In the genomic region with DNA sequence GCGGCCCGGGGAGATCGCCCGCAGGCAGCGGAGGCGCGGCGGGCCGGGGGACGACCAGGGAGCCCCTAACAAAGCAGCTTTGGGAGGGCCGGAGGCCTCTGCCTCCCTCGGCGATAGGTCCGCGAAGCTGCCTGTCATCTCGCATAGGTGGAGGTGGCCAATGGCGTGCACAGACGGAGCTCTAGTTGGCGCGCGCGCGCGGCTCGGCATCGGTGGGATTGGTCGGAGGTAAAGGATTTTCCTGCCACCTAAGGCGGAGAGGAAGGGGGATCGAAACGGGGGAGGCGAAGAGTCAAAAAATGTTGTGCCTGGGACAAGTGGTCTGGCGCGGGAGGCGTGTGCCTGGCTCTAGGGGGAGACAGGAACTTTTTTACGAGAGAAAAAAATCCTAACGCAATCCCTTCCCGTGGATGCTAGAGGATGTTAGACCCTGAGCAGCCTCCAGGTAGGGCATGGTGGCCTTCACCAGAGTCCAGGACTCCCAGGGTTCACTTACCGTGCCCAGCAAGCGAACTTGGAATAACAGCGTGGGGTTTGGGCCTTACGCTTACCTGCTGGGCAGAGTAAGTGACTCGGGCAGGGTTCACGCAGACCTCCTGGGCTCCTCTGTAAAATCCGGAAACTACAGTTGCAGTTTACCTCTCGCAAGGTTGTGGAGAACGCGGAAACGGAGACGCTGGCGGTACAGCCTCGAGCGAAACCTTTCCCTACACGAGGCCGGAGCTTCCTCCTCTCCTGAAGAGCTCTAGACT, we compare ENCODE assay signal across 8 cellular contexts.
DNase-seq lines count a peak whose midpoint lies in the region; ATAC-seq lines count a peak whose summit lies in the region.

No MANE protein-coding gene starts in this region.

- DNase-seq in AG08396 (ENCODE audit: low spot score) (peak; percentile 70), NCI-H748 (lab: John Stamatoyannopoulos, UW; ENCODE audit: unreplicated experiment) (peak; percentile 98), activated T-cell treated with anti-CD3 and anti-CD28 coated beads for 1 hour (ENCODE audit: low read depth) (peak; percentile 90), epidermal melanocyte (ENCODE audit: insufficient read length, low spot score) (peak; percentile 82)
- peak; percentile 73 to 85 for DNase-seq in stimulated activated CD8-positive, alpha-beta memory T cell treated with anti-CD3 and anti-CD28 coated beads, Interleukin-4, amount 100 ng/mL, for 1 hour (ENCODE audit: low read depth in 2 of 2, low spot score in 1 of 2)

- peak overlapping the region in 1 of 2 donors; percentile 41 for H3K9ac ChIP-seq in mucosa of rectum (ENCODE audit: low read depth in 1 of 2, low read length in 2 of 2)

- H3K4me1 ChIP-seq in mucosa of rectum (ENCODE audit: control insufficient read depth in 2 of 2, insufficient read depth in 2 of 2, low read length in 2 of 2): peaks cover 5 to 12% of the 10 kb centered on the region in 2 donors

- H3K27ac ChIP-seq in mucosa of rectum (ENCODE audit: low read depth in 2 of 2, low read length in 2 of 2): no peak overlapping the region

- ATAC-seq in GM19043 (IDR thresholded peaks at IDR 0.05; ENCODE audit: low read depth, unreplicated experiment) (peak; percentile 75), HG03378 (IDR thresholded peaks at IDR 0.05; ENCODE audit: unreplicated experiment) (peak; percentile 89)

- no peaks in the 10 kb centered on the region for H3K36me3 ChIP-seq in mucosa of rectum (ENCODE audit: control insufficient read depth in 2 of 2, insufficient read depth in 2 of 2, low read length in 2 of 2)

- H3K4me3 ChIP-seq in mucosa of rectum (ENCODE audit: low read length in 2 of 2): peak overlapping the region; percentile 74 to 82

- peaks cover 11 to 12% of the 10 kb centered on the region in 2 donors for H3K27me3 ChIP-seq in mucosa of rectum (ENCODE audit: control insufficient read depth in 2 of 2, insufficient read depth in 2 of 2, low read length in 2 of 2)

- H3K9me3 ChIP-seq in mucosa of rectum (ENCODE audit: control insufficient read depth in 2 of 2, low read length in 2 of 2): no peaks in the 10 kb centered on the region
